In the genomic region with DNA sequence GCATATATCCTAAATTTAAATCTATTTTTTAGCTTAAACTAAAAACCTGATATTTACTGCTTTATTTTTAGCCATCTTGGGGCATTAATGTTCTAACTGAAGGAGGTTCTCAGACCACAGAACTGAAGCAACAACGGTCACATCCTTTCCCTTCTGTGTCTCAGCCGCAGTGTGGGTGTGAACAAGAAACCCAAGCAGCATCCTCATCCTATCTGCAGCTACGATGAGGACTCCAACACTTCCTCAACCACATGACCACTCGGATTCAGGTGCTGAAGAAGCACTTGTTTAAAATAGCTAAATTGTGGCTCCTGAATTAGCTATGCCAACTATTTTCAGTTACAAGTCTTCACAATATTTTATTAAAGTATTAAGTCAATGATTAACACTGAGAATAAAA, we compare ENCODE assay signal across 9 cellular contexts. TPM values are rescaled to one million over a fixed set of nuclear protein-coding genes. Genes with fewer than 3 reads are reported as not detected.
DNase-seq lines count a peak whose midpoint lies in the region; ATAC-seq, FAIRE-seq and TF ChIP-seq lines count a peak whose summit lies in the region.
"Had no signal": no experiment of that assay in that cellular context is flagged by ENCODE, and none has a peak within 500 bp of the region (broad histone marks: within the 10 kb centered on the region; RNA-seq: fewer than 3 reads in every experiment).

No MANE protein-coding gene starts in this region.

- peak; percentile 87 for FAIRE-seq in GM18507 (lab: Jason Lieb, UNC)
- FAIRE-seq: bronchial epithelial cell had no signal

- H3K4me1 ChIP-seq in adrenal gland (replicated peaks in 1 of 2): peaks cover 21 to 40% of the 10 kb centered on the region in 2 donors

- peak; percentile 60 for ATAC-seq in HG02588 (IDR thresholded peaks at IDR 0.05; ENCODE audit: unreplicated experiment)
- no peak for ATAC-seq in WTC11

- H3K4me1 Mint-ChIP-seq in WTC11: peaks cover 44% of the 10 kb centered on the region

- no peaks in the 10 kb centered on the region for H3K27me3 ChIP-seq in adrenal gland

- H3K27me3 Mint-ChIP-seq in WTC11 (ENCODE audit: low read depth): no peaks in the 10 kb centered on the region; the same call in 1 of the 2 replicates

- H3K9me3 Mint-ChIP-seq in WTC11: no peaks in the 10 kb centered on the region

- CTCF ChIA-PET in WTC11 (lab: Charles Lee): no interaction called here

- H3K36me3 ChIP-seq in adrenal gland (replicated peaks in 1 of 2): no peaks in the 10 kb centered on the region

- no peak for TF ChIP-seq CTCF in NB4 (IDR thresholded peaks at IDR 0.05; ENCODE audit: low read depth, low read length)
- TF ChIP-seq CTCF in WTC11 (IDR thresholded peaks at IDR 0.05): no peak
- TF ChIP-seq CTCF in adrenal gland (IDR thresholded peaks at IDR 0.05): no peak

- intact Hi-C loops in adrenal gland (cut with DNase I): no loop called here

- H3K4me3 Mint-ChIP-seq in WTC11: no peak overlapping the region

- H3K27ac ChIP-seq in adrenal gland: no peak overlapping the region

- no peak for DNase-seq in GM18507 (ENCODE audit: extremely low spot score, insufficient read length, low read depth)
- DNase-seq in NB4 (ENCODE audit: low read depth): peak; percentile 97
- DNase-seq in activated naive CD4-positive, alpha-beta T cell treated with Interleukin-2 at 50 U/mL for 16 hours: peak; percentile 66
- DNase-seq in stimulated activated naive CD4-positive, alpha-beta T cell (lab: John Stamatoyannopoulos, UW): peak in 5 of 6 experiments; percentile 29 to 79 (median 70)
- no peak for DNase-seq in WTC11 (ENCODE audit: low spot score)
- no peak for DNase-seq in adrenal gland
- DNase-seq in dedifferentiated amniotic fluid mesenchymal stem cell (ENCODE audit: extremely low spot score): no peak

- H3K27ac Mint-ChIP-seq in WTC11: no peak overlapping the region

- H3K36me3 Mint-ChIP-seq in WTC11: peaks cover 7% of the 10 kb centered on the region

- H3K4me3 ChIP-seq in NB4 (ENCODE audit: low read depth, low read length) (peak overlapping the region; percentile 48), adrenal gland (no peak overlapping the region)

- WGBS in adrenal gland, 4 donors: 50 to 60% (median 53%) methylated on average over 4 of the region's 4 CpGs

- peak; percentile 55 for TF ChIP-seq POLR2A in NB4 (IDR thresholded peaks at IDR 0.05; ENCODE audit: extremely low read depth, insufficient read length)
- no peak for TF ChIP-seq POLR2A in adrenal gland (IDR thresholded peaks at IDR 0.05)

- POLR2A ChIA-PET in WTC11 (lab: Charles Lee): interaction anchor here (0.5 kb wide), 1 partner anchor 24 kb away, joined by 3 read pairs; no protein-coding TSS in a partner anchor

- H3K9me3 ChIP-seq in adrenal gland (replicated peaks in 1 of 3): no peaks in the 10 kb centered on the region

TF ChIP-seq in WTC11, 78 proteins besides CTCF, POLR2A, EP300 and RAD21:
- TF ChIP-seq, protein P1, sequence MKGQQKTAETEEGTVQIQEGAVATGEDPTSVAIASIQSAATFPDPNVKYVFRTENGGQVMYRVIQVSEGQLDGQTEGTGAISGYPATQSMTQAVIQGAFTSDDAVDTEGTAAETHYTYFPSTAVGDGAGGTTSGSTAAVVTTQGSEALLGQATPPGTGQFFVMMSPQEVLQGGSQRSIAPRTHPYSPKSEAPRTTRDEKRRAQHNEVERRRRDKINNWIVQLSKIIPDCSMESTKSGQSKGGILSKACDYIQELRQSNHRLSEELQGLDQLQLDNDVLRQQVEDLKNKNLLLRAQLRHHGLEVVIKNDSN (CRISPR knock-in tag; IDR thresholded peaks at IDR 0.05): no peak
- TF ChIP-seq NR3C1 (CRISPR knock-in tag; conservative IDR thresholded peaks at IDR 0.05; ENCODE audit: low read depth) (no peak), JAZF1 (CRISPR knock-in tag; IDR thresholded peaks at IDR 0.05) (no peak), EMX1 (CRISPR knock-in tag; IDR thresholded peaks at IDR 0.05) (no peak), TCF7 (CRISPR knock-in tag; IDR thresholded peaks at IDR 0.05; ENCODE audit: low read depth) (no peak), TEAD1 (CRISPR knock-in tag; IDR thresholded peaks at IDR 0.05) (no peak), OVOL2 (CRISPR knock-in tag; IDR thresholded peaks at IDR 0.05; ENCODE audit: borderline replicate concordance) (no peak), SMAD3 (CRISPR knock-in tag; IDR thresholded peaks at IDR 0.05; ENCODE audit: borderline replicate concordance) (no peak)
- TF ChIP-seq, protein P2, sequence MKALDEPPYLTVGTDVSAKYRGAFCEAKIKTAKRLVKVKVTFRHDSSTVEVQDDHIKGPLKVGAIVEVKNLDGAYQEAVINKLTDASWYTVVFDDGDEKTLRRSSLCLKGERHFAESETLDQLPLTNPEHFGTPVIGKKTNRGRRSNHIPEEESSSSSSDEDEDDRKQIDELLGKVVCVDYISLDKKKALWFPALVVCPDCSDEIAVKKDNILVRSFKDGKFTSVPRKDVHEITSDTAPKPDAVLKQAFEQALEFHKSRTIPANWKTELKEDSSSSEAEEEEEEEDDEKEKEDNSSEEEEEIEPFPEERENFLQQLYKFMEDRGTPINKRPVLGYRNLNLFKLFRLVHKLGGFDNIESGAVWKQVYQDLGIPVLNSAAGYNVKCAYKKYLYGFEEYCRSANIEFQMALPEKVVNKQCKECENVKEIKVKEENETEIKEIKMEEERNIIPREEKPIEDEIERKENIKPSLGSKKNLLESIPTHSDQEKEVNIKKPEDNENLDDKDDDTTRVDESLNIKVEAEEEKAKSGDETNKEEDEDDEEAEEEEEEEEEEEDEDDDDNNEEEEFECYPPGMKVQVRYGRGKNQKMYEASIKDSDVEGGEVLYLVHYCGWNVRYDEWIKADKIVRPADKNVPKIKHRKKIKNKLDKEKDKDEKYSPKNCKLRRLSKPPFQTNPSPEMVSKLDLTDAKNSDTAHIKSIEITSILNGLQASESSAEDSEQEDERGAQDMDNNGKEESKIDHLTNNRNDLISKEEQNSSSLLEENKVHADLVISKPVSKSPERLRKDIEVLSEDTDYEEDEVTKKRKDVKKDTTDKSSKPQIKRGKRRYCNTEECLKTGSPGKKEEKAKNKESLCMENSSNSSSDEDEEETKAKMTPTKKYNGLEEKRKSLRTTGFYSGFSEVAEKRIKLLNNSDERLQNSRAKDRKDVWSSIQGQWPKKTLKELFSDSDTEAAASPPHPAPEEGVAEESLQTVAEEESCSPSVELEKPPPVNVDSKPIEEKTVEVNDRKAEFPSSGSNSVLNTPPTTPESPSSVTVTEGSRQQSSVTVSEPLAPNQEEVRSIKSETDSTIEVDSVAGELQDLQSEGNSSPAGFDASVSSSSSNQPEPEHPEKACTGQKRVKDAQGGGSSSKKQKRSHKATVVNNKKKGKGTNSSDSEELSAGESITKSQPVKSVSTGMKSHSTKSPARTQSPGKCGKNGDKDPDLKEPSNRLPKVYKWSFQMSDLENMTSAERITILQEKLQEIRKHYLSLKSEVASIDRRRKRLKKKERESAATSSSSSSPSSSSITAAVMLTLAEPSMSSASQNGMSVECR (CRISPR knock-in tag; IDR thresholded peaks at IDR 0.05; ENCODE audit: borderline replicate concordance): no peak
- TF ChIP-seq, protein P3, sequence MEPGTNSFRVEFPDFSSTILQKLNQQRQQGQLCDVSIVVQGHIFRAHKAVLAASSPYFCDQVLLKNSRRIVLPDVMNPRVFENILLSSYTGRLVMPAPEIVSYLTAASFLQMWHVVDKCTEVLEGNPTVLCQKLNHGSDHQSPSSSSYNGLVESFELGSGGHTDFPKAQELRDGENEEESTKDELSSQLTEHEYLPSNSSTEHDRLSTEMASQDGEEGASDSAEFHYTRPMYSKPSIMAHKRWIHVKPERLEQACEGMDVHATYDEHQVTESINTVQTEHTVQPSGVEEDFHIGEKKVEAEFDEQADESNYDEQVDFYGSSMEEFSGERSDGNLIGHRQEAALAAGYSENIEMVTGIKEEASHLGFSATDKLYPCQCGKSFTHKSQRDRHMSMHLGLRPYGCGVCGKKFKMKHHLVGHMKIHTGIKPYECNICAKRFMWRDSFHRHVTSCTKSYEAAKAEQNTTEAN (CRISPR knock-in tag; IDR thresholded peaks at IDR 0.05): no peak
- TF ChIP-seq, protein P4, sequence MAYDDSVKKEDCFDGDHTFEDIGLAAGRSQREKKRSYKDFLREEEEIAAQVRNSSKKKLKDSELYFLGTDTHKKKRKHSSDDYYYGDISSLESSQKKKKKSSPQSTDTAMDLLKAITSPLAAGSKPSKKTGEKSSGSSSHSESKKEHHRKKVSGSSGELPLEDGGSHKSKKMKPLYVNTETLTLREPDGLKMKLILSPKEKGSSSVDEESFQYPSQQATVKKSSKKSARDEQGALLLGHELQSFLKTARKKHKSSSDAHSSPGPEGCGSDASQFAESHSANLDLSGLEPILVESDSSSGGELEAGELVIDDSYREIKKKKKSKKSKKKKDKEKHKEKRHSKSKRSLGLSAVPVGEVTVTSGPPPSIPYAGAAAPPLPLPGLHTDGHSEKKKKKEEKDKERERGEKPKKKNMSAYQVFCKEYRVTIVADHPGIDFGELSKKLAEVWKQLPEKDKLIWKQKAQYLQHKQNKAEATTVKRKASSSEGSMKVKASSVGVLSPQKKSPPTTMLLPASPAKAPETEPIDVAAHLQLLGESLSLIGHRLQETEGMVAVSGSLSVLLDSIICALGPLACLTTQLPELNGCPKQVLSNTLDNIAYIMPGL (CRISPR knock-in tag; IDR thresholded peaks at IDR 0.05): no peak

RNA-seq across cellular contexts. Expression of a gene that starts 5.3 kb away (rescaled TPM):
- total RNA-seq in WTC11 (2021) (45.1 to 61.1 TPM (median 60.4 TPM) in 3 replicates), adrenal gland (100 to 1,000 TPM in 2 of 8 donors, 10 to 100 TPM in 6; 56.2 to 102 (median 87.6) TPM)
- polyA plus RNA-seq in adrenal gland: 10 to 100 TPM; 16.8 to 57.6 (median 24.5) TPM

RNA-seq across cellular contexts. Expression of a gene that starts 32.3 kb away (rescaled TPM):
- total RNA-seq in WTC11 (2021): 23.4 to 31.1 TPM (median 24.7 TPM) in 3 replicates
- total RNA-seq in adrenal gland: 10 to 100 TPM in 6 of 8 donors, 1 to 10 TPM in 2; 6.9 to 19.4 (median 15.2) TPM
- 10 to 100 TPM; 18.7 to 37.7 (median 20.9) TPM for polyA plus RNA-seq in adrenal gland

Comparison
In these comparisons a context has a peak if more than half of its experiments do, and no peak if none do; other contexts are left out.
1. DNase-seq: peak in NB4 (single experiment), activated naive CD4-positive, alpha-beta T cell treated with Interleukin-2 at 50 U/mL for 16 hours (single experiment) and stimulated activated naive CD4-positive, alpha-beta T cell (5 of 6); none in GM18507 (single experiment), WTC11 (single experiment), adrenal gland (0 of 7) and dedifferentiated amniotic fluid mesenchymal stem cell (single experiment).